10 cellular contexts compared by ENCODE assay signal in the genomic region with DNA sequence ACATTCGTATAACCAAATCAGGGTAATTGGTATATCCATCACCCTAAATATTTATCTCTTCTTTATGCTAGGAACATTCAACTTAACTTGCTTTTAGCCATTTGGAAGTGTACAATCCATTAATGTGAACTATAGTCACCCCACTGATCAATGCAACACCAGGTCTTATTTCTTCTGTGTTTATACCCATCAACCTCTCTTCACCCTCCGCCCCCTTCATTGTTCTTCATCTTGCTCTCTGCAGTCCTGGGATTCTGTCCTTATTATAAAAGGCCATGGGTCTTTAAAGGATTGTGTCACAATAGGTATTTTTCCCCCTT. TPM values are rescaled to one million over a fixed set of nuclear protein-coding genes. Genes with fewer than 3 reads are reported as not detected.
DNase-seq lines count a peak whose midpoint lies in the region; ATAC-seq and TF ChIP-seq lines count a peak whose summit lies in the region.
"Had no signal": no experiment of that assay in that cellular context is flagged by ENCODE, and none has a peak within 500 bp of the region (broad histone marks: within the 10 kb centered on the region; RNA-seq: fewer than 3 reads in every experiment).

No MANE protein-coding gene starts in this region.

- in situ Hi-C loops in GM23248 (cut with MboI) (no loop called here), ACHN (cut with HindIII; ENCODE audit: low pct_ligation_motif_present, low pct_unique_long_range_greater_than_20kb, low sequenced_read_pairs) (no loop called here)

- H3K9ac ChIP-seq in GM23248 (no peak overlapping the region), OCI-LY1 (ENCODE audit: low read length) (peak overlapping the region; percentile 90), skeletal muscle tissue (ENCODE audit: low read depth in 1 of 3, low read length in 3 of 3) (no peak overlapping the region)

- H3K4me3 ChIP-seq in GM23248 (peak overlapping the region; percentile 88), OCI-LY1 (ENCODE audit: low read depth, low read length, poor library complexity, severe bottlenecking) (peak overlapping the region; percentile 77), fibroblast of villous mesenchyme (ENCODE audit: low read depth, low read length) (peak overlapping the region; percentile 82), skeletal muscle tissue (ENCODE audit: low read length in 3 of 3) (peak overlapping the region in 2 of 3 donors; percentile 80 to 81)

- peaks cover 24% of the 10 kb centered on the region for H3K79me2 ChIP-seq in GM23248 (ENCODE audit: insufficient read depth)
- H3K79me2 ChIP-seq in OCI-LY1 (ENCODE audit: insufficient read depth, low read length): peaks cover 19% of the 10 kb centered on the region

- TF ChIP-seq CTCF in OCI-LY1 (IDR thresholded peaks at IDR 0.05; ENCODE audit: low read length) (no peak), fibroblast of villous mesenchyme (IDR thresholded peaks at IDR 0.05; ENCODE audit: insufficient read depth, low read depth, low read length) (no peak)

- H3F3A ChIP-seq in GM23248 (ENCODE audit: insufficient read depth): peaks cover 7% of the 10 kb centered on the region; the same call in 1 of the 2 replicates
- no peaks in the 10 kb centered on the region for H3F3A ChIP-seq in OCI-LY1 (ENCODE audit: insufficient read depth, low read length)

- H3K27ac ChIP-seq in GM23248 (no peak overlapping the region), OCI-LY1 (ENCODE audit: low read depth, low read length, poor library complexity, severe bottlenecking) (peak overlapping the region; percentile 87), skeletal muscle tissue (ENCODE audit: low read depth, low read length) (no peak overlapping the region)

- WGBS in GM23248 (ENCODE audit: low coverage in 1 of 2, low lambda C conversion rate in 2 of 2, missing lambda C conversion rate in 2 of 2), 2 experiments: 96 to 100% methylated on average over 2 of the region's 2 CpGs

- H3K9me2 ChIP-seq in GM23248 (ENCODE audit: insufficient read depth): no peaks in the 10 kb centered on the region
- H3K9me2 ChIP-seq in OCI-LY1 (ENCODE audit: low read depth, low read length): no peaks in the 10 kb centered on the region

- ATAC-seq in left lobe of liver: no peak

- H3K4me2 ChIP-seq in GM23248 (ENCODE audit: unreplicated experiment) (peak overlapping the region; percentile 77), OCI-LY1 (ENCODE audit: low read length) (peak overlapping the region; percentile 95)

- H4K20me1 ChIP-seq in GM23248 (ENCODE audit: insufficient read depth): no peaks in the 10 kb centered on the region
- no peaks in the 10 kb centered on the region for H4K20me1 ChIP-seq in OCI-LY1 (ENCODE audit: insufficient read depth, low read length)

- peak overlapping the region; percentile 89 for H2AFZ ChIP-seq in GM23248
- no peak overlapping the region for H2AFZ ChIP-seq in OCI-LY1 (ENCODE audit: low read length)

- peaks cover 8% of the 10 kb centered on the region; the same call in 1 of the 2 replicates for H3K4me1 ChIP-seq in GM23248 (ENCODE audit: insufficient read depth)
- peaks cover 33% of the 10 kb centered on the region for H3K4me1 ChIP-seq in OCI-LY1 (ENCODE audit: insufficient read depth, low read length, severe bottlenecking)
- peaks cover 3 to 16% (median 4%) of the 10 kb centered on the region in 3 donors for H3K4me1 ChIP-seq in skeletal muscle tissue (ENCODE audit: control insufficient read depth in 3 of 3, insufficient read depth in 3 of 3, low read length in 3 of 3)

- DNase-seq in GM23248 (no peak), fibroblast of villous mesenchyme (ENCODE audit: low read depth) (no peak), NCI-H1105 (lab: John Stamatoyannopoulos, UW) (no peak), ACHN (no peak), left lobe of liver (ENCODE audit: low spot score) (no peak)
- DNase-seq: NCI-H187 treated with DMSO at 0.1 percent for 48 hours; stimulated activated CD4-positive, alpha-beta T cell treated with anti-CD3 and anti-CD28 coated beads, Interleukin-4, amount 100 ng/mL, for 4 hours; T1000 had no signal

- H3K27me3 ChIP-seq in GM23248 (replicated peaks; ENCODE audit: insufficient read depth) (no peaks in the 10 kb centered on the region), OCI-LY1 (ENCODE audit: insufficient read depth, low read length) (no peaks in the 10 kb centered on the region), skeletal muscle tissue (ENCODE audit: control insufficient read depth in 3 of 3, insufficient read depth in 3 of 3, low read length in 3 of 3) (no peaks in the 10 kb centered on the region)

- no peaks in the 10 kb centered on the region for H3K9me3 ChIP-seq in GM23248 (ENCODE audit: low read depth)
- H3K9me3 ChIP-seq in OCI-LY1 (ENCODE audit: low read length): no peaks in the 10 kb centered on the region
- no peaks in the 10 kb centered on the region for H3K9me3 ChIP-seq in skeletal muscle tissue (ENCODE audit: control insufficient read depth in 3 of 3, low read length in 3 of 3)

- peaks cover 6% of the 10 kb centered on the region; the same call in 1 of the 2 replicates for H3K36me3 ChIP-seq in GM23248 (ENCODE audit: low read depth)
- peaks cover 27% of the 10 kb centered on the region for H3K36me3 ChIP-seq in OCI-LY1 (ENCODE audit: insufficient read depth, low read length)
- no peaks in the 10 kb centered on the region for H3K36me3 ChIP-seq in skeletal muscle tissue (ENCODE audit: control insufficient read depth in 3 of 3, insufficient read depth in 3 of 3, low read length in 3 of 3)

RNA-seq across cellular contexts. Expression of a gene that starts 1.6 kb away (rescaled TPM):
- 12.9 and 17.1 TPM in 2 replicates for total RNA-seq in GM23248 (2014; rRNA removed; shearing (Covaris generic))
- polyA plus RNA-seq in GM23248 (2016; fragmentation: Nextera tagmentation; extraction: Ambion mirVana): 37.1 and 38.7 TPM in 2 replicates
- total RNA-seq in fibroblast of villous mesenchyme: 35.4 and 54.4 TPM in 2 replicates
- total RNA-seq in skeletal muscle tissue: 17.2 TPM
- total RNA-seq in left lobe of liver: 49.8 TPM

RNA-seq across cellular contexts. Expression of a gene that starts 42.1 kb away (rescaled TPM):
- 21.1 and 24.4 TPM in 2 replicates for total RNA-seq in GM23248 (2014; rRNA removed; shearing (Covaris generic))
- 12.4 and 13.1 TPM in 2 replicates for polyA plus RNA-seq in GM23248 (2016; fragmentation: Nextera tagmentation; extraction: Ambion mirVana)
- 27.4 and 43.2 TPM in 2 replicates for total RNA-seq in fibroblast of villous mesenchyme
- total RNA-seq in skeletal muscle tissue: 61.1 TPM
- total RNA-seq in left lobe of liver: 49.4 TPM
